ENCODE assay signal across 8 cellular contexts in the genomic region with DNA sequence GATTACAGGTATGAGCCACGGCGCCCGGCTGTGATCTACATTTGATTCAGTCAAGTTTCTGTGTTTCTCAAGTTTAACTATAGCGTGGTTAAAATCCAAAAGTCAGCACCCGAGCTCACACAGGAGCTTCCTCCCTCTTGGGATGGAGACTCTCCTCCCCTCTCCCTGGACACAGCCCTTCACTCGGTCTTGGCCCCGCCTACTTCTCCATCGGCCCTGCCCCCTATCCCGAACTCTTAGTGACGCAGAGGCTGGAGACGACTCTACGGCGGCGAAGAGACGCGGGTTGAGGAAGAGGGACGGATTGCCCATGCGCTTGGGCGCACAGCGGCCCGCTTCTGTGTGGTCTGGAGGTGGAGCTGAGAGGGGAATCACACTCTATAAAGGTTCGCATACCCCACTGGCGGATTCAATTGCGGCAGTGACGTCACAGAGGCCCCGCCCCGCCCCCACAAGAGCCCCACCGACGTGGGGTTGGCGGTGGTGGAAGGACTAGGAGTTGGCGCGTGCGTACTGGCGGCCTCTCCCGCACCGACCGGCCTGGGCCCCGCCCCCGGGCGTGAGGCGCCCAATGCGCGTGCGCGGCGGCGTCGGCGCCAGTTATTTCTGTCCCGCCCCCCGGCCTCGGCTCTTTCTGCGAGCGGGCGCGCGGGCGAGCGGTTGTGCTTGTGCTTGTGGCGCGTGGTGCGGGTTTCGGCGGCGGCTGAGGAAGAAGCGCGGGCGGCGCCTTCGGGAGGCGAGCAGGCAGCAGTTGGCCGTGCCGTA. TPM values are rescaled to one million over a fixed set of nuclear protein-coding genes. Genes with fewer than 3 reads are reported as not detected.
DNase-seq lines count a peak whose midpoint lies in the region; ATAC-seq and TF ChIP-seq lines count a peak whose summit lies in the region.

A gene (plus strand): TSS at position 239 of the 765 bp plus-strand sequence. CDS start 694 bp downstream, outside the sequence.

- H3K4me1 Mint-ChIP-seq in CD4-positive, alpha-beta T cell (ENCODE audit: low read depth) = peaks cover 40% of the 10 kb centered on the region
- peaks cover 28 to 43% (median 36%) of the 10 kb centered on the region in 7 donors for H3K4me1 Mint-ChIP-seq in naive thymus-derived CD4-positive, alpha-beta T cell

- H3K4me3 ChIP-seq in esophagus (ENCODE audit: low read depth in 1 of 2, low read length in 2 of 2) = peak within 1 kb of the TSS; percentile 89 to 92
- H3K4me3 ChIP-seq in naive thymus-derived CD4-positive, alpha-beta T cell (ENCODE audit: low read length) = peak within 1 kb of the TSS; percentile 97

- CTCF ChIA-PET in CD4-positive, alpha-beta T cell (lab: Charles Lee) = interaction anchor here (0.8 to 3.3 kb wide), 5 partner anchors 21 to 37 kb away, joined by 3 to 34 read pairs (median 8); a partner anchor contains a TSS
- CTCF ChIA-PET in naive thymus-derived CD4-positive, alpha-beta T cell (lab: Charles Lee) = interaction anchor here (0.6 to 1.6 kb wide), 4 partner anchors 24 to 1074 kb away, joined by 3 to 10 read pairs (median 4); a partner anchor contains a TSS

- ATAC-seq in CD4-positive, alpha-beta T cell (ENCODE audit: poor library complexity) = peak; percentile 87
- peak; percentile 79 for ATAC-seq in GM21447 (IDR thresholded peaks at IDR 0.05; ENCODE audit: unreplicated experiment)
- ATAC-seq in naive thymus-derived CD4-positive, alpha-beta T cell = peak; percentile 92
- ATAC-seq in stimulated activated naive CD8-positive, alpha-beta T cell treated with anti-CD3 and anti-CD28 coated beads, Interleukin-15, Interleukin-2, amounts not matched to agents 100 U/mL and 50 U/mL, for 24 hours = peak; percentile 99

- no peaks in the 10 kb centered on the region for H3K9me3 ChIP-seq in CD4-positive, alpha-beta T cell (ENCODE audit: control insufficient read depth, low read length)
- no peaks in the 10 kb centered on the region for H3K9me3 ChIP-seq in esophagus (ENCODE audit: control insufficient read depth in 2 of 2, insufficient read depth in 1 of 2, low read depth in 1 of 2, low read length in 1 of 2)
- no peaks in the 10 kb centered on the region for H3K9me3 ChIP-seq in naive thymus-derived CD4-positive, alpha-beta T cell (ENCODE audit: control insufficient read depth in 2 of 3, low read length in 3 of 3)

- TF ChIP-seq CTCF in CD4-positive, alpha-beta T cell (IDR thresholded peaks at IDR 0.05) = no peak

- H3K9me3 Mint-ChIP-seq in CD4-positive, alpha-beta T cell = no peaks in the 10 kb centered on the region
- peaks cover 0 to 16% (median 0%) of the 10 kb centered on the region in 11 donors for H3K9me3 Mint-ChIP-seq in naive thymus-derived CD4-positive, alpha-beta T cell

- H3K27ac Mint-ChIP-seq in CD4-positive, alpha-beta T cell = peak within 1 kb of the TSS; percentile 95
- H3K27ac Mint-ChIP-seq in naive thymus-derived CD4-positive, alpha-beta T cell = peak within 1 kb of the TSS; percentile 96 to 100 (median 99)

- H3K36me3 ChIP-seq in esophagus (ENCODE audit: control insufficient read depth in 2 of 2, insufficient read depth in 2 of 2, low read length in 1 of 2) = peaks cover 13 to 21% of the 10 kb centered on the region in 2 donors
- peaks cover 0 to 42% (median 19%) of the 10 kb centered on the region in 3 experiments for H3K36me3 ChIP-seq in naive thymus-derived CD4-positive, alpha-beta T cell (ENCODE audit: control insufficient read depth in 2 of 3, insufficient read depth in 3 of 3, low read length in 3 of 3)

- POLR2A ChIA-PET in CD4-positive, alpha-beta T cell (lab: Charles Lee) = interaction anchor here (0.6 to 3.2 kb wide), 19 partner anchors 10 to 1303 kb away, joined by 3 to 64 read pairs (median 4); a partner anchor contains a TSS
- POLR2A ChIA-PET in naive thymus-derived CD4-positive, alpha-beta T cell (lab: Charles Lee) = interaction anchor here (0.8 to 4.4 kb wide), 17 partner anchors 10 to 862 kb away, joined by 3 to 85 read pairs (median 5); a partner anchor contains a TSS

- 0% methylated on average over 46 to 73 of the region's 73 CpGs for WGBS in esophagus, 2 donors

- DNase-seq in CD4-positive, alpha-beta T cell = peak; percentile 100
- peak; percentile 99 for DNase-seq in HuH-7.5 (ENCODE audit: low spot score)
- peak; percentile 100 for DNase-seq in activated CD8-positive, alpha-beta memory T cell treated with anti-CD3 and anti-CD28 coated beads, Interleukin-2, amount 50 U/mL, for 24 hours (ENCODE audit: extremely low read depth)
- peak; percentile 100 for DNase-seq in naive thymus-derived CD4-positive, alpha-beta T cell
- peak; percentile 100 for DNase-seq in stimulated activated naive CD8-positive, alpha-beta T cell treated with anti-CD3 and anti-CD28 coated beads, Interleukin-15, Interleukin-2, amounts not matched to agents 100 U/mL and 50 U/mL, for 24 hours
- no peak for DNase-seq in NCI-H1930 (lab: John Stamatoyannopoulos, UW)

- H3K36me3 Mint-ChIP-seq in CD4-positive, alpha-beta T cell (ENCODE audit: low read depth) = peaks cover 48% of the 10 kb centered on the region
- H3K36me3 Mint-ChIP-seq in naive thymus-derived CD4-positive, alpha-beta T cell = peaks cover 0 to 25% (median 15%) of the 10 kb centered on the region in 5 donors

- peaks cover 10 to 21% of the 10 kb centered on the region in 2 donors for H3K4me1 ChIP-seq in esophagus (ENCODE audit: control insufficient read depth in 2 of 2, insufficient read depth in 2 of 2, low read length in 1 of 2)
- H3K4me1 ChIP-seq in naive thymus-derived CD4-positive, alpha-beta T cell (ENCODE audit: control insufficient read depth in 2 of 2, insufficient read depth in 2 of 2, low read length in 2 of 2) = peaks cover 16% of the 10 kb centered on the region in 2 donors

- H3K27ac ChIP-seq in CD4-positive, alpha-beta T cell (ENCODE audit: low read depth, low read length) = peak within 1 kb of the TSS; percentile 79
- peak within 1 kb of the TSS; percentile 96 to 98 for H3K27ac ChIP-seq in esophagus (ENCODE audit: low read depth in 2 of 2, low read length in 1 of 2)
- peak within 1 kb of the TSS; percentile 83 for H3K27ac ChIP-seq in naive thymus-derived CD4-positive, alpha-beta T cell (ENCODE audit: low read depth, low read length)

- intact Hi-C loops in CD4-positive, alpha-beta T cell (cut with DNase I, micrococcal nuclease) = loop anchor here (1.0 kb wide), 4 partner anchors 10 to 29 kb away; a partner anchor contains a TSS
- intact Hi-C loops in naive thymus-derived CD4-positive, alpha-beta T cell (cut with micrococcal nuclease) = loop anchor here (1.0 kb wide), 9 partner anchors 11 to 266 kb away; a partner anchor contains a TSS

- peak within 1 kb of the TSS; percentile 95 for H3K4me3 Mint-ChIP-seq in CD4-positive, alpha-beta T cell
- peak within 1 kb of the TSS; percentile 94 to 99 (median 96) for H3K4me3 Mint-ChIP-seq in naive thymus-derived CD4-positive, alpha-beta T cell

- H3K27me3 Mint-ChIP-seq in CD4-positive, alpha-beta T cell = no peaks in the 10 kb centered on the region
- H3K27me3 Mint-ChIP-seq in naive thymus-derived CD4-positive, alpha-beta T cell = peaks cover 0 to 33% (median 0%) of the 10 kb centered on the region in 5 donors

- H3K27me3 ChIP-seq in CD4-positive, alpha-beta T cell (ENCODE audit: control insufficient read depth, insufficient read depth, low read length) = no peaks in the 10 kb centered on the region
- H3K27me3 ChIP-seq in esophagus (ENCODE audit: control insufficient read depth in 1 of 2, insufficient read depth in 2 of 2, low read length in 2 of 2) = no peaks in the 10 kb centered on the region
- no peaks in the 10 kb centered on the region for H3K27me3 ChIP-seq in naive thymus-derived CD4-positive, alpha-beta T cell (ENCODE audit: control insufficient read depth in 2 of 2, insufficient read depth in 2 of 2, low read length in 2 of 2)

RNA-seq across cellular contexts. Expression of the gene that starts here (rescaled TPM):
- 100 to 1,000 TPM; 549 to 553 TPM for total RNA-seq in CD4-positive, alpha-beta T cell
- polyA plus RNA-seq in esophagus = 100 to 1,000 TPM; 159 to 175 TPM
- total RNA-seq in naive thymus-derived CD4-positive, alpha-beta T cell = 100 to 1,000 TPM; 396 to 564 (median 435) TPM
- polyA plus RNA-seq in naive thymus-derived CD4-positive, alpha-beta T cell = 10 to 100 TPM; 55.3 to 88.8 TPM

Comparison
In these comparisons a context has a peak if more than half of its experiments do, and no peak if none do; other contexts are left out.
1. DNase-seq: peak in CD4-positive, alpha-beta T cell (10 of 10), HuH-7.5 (single experiment), activated CD8-positive, alpha-beta memory T cell treated with anti-CD3 and anti-CD28 coated beads, Interleukin-2, amount 50 U/mL, for 24 hours (single experiment), naive thymus-derived CD4-positive, alpha-beta T cell (9 of 9) and stimulated activated naive CD8-positive, alpha-beta T cell treated with anti-CD3 and anti-CD28 coated beads, Interleukin-15, Interleukin-2, amounts not matched to agents 100 U/mL and 50 U/mL, for 24 hours (single experiment); none in NCI-H1930 (0 of 2).
2. Peak in every context shown above with its lines, with median percentiles within 50 percentile points of each other: ATAC-seq and H3K27ac ChIP-seq.